In the genomic region with DNA sequence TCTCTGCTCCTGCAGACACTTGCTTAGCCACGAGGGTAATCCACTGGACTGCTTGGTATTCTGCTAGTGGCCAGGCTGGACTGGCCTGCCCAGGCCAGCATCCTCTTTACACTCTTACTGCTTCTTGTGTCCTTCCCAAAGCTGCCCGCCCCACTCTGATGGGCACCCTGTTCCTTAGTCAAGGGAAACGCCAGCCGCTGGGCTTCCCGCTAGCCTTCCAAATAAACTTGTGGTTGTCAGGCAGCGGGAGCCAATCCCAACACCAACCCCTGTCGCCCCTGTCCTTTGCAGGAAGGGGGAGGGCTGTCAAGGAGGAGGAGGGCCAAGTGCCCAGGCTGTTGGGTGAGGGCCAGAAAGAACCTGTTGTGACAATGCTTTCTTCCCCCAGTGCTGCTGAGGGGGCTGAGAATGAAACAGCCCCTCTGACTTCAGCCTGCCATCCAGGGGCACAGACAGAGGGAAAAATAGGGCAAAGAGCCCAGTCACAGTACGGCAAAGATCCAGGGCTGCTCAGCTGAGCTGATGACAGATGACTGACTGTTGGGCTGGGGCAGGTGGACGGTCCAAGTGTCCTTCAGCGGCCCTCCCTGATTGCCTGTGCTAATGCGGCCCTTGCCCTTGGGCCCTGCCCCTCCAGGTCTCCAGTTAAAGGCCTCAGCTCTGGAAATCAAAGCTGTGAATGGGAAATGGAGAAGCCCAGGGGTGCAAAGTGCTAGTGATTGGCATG, we compare ENCODE assay signal across 12 cellular contexts. TPM values are rescaled to one million over a fixed set of nuclear protein-coding genes. Genes with fewer than 3 reads are reported as not detected.
"Had no signal": no experiment of that assay in that cellular context is flagged by ENCODE, and none has a peak within 500 bp of the region (broad histone marks: within the 10 kb centered on the region; RNA-seq: fewer than 3 reads in every experiment).

No MANE protein-coding gene starts in this region.

RNA-seq across cellular contexts. Expression of gene CHST5, which starts 3.1 kb away (rescaled TPM):
- total RNA-seq: activated CD8-positive, alpha-beta T cell treated with anti-CD3 and anti-CD28 coated beads, Interleukin-2, amount 10 ng/mL, durations not matched to agents 7 days and 5 days; activated T-helper 2 cell treated with anti-CD3 and anti-CD28 coated beads, Interferon-gamma antibody, Interleukin-2, Interleukin-4, amounts not matched to agents 10 μg/mL and 5 μg/mL and 100 μg/mL, durations not matched to agents 14 hours and 24 hours and 36 hours; bronchial epithelial cell; fibroblast of villous mesenchyme; hepatocyte; mesenteric fat pad; pulmonary artery endothelial cell; skeletal muscle tissue; T-helper 1 cell treated with Interleukin-12 subunit alpha and Interleukin-12 subunit beta and Interleukin-4 antibody, amounts not matched to agents 30 ng/mL and 1 ng/mL, for 36 hours; vagina had no signal
- polyA plus RNA-seq: fibroblast of lung, hepatocyte had no signal

RNA-seq across cellular contexts. Expression of gene CHST6, which starts 43.8 kb away (rescaled TPM):
- total RNA-seq: activated CD4-positive, alpha-beta T cell treated with anti-CD3 and anti-CD28 coated beads for 36 hours; activated CD8-positive, alpha-beta T cell treated with anti-CD3 and anti-CD28 coated beads, Interleukin-2, amount 10 ng/mL, durations not matched to agents 7 days and 5 days; activated T-helper 2 cell treated with anti-CD3 and anti-CD28 coated beads, Interferon-gamma antibody, Interleukin-2, Interleukin-4, amounts not matched to agents 10 μg/mL and 5 μg/mL and 100 μg/mL, durations not matched to agents 14 hours and 24 hours and 36 hours; T-helper 1 cell treated with Interleukin-12 subunit alpha and Interleukin-12 subunit beta and Interleukin-4 antibody, amounts not matched to agents 30 ng/mL and 1 ng/mL, for 36 hours had no signal
